ENCODE assay signal across 27 cellular contexts in the genomic region with DNA sequence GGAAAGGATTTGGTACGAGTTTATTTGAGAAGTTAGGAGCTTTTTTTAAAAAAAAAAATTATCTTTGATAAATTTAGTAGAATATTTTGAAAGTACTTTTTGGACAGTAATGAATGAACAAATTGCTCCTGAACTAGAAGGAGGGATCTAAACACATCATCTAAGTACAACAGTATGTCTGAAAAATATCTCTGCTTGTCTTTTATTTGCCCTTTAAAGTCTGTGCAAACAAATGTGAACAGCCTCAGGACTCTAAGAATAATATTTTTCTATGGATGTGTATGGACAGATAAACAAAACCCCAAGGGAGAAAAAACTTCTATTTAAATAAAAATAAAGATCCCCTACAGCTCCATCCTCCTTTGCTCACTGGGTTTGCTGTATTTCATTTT. TPM values are rescaled to one million over a fixed set of nuclear protein-coding genes. Genes with fewer than 3 reads are reported as not detected.
DNase-seq lines count a peak whose midpoint lies in the region; FAIRE-seq and TF ChIP-seq lines count a peak whose summit lies in the region.
"Had no signal": no experiment of that assay in that cellular context is flagged by ENCODE, and none has a peak within 500 bp of the region (broad histone marks: within the 10 kb centered on the region; RNA-seq: fewer than 3 reads in every experiment).

No MANE protein-coding gene starts in this region.

- H3K18ac ChIP-seq in mesenchymal stem cell (ENCODE audit: low read depth in 1 of 2, low read length in 2 of 2): no peak overlapping the region

- peak overlapping the region; percentile 49 for H3K27ac ChIP-seq in 22Rv1
- H3K27ac ChIP-seq in GM23248: peak overlapping the region; percentile 66
- H3K27ac ChIP-seq in VCaP: peak overlapping the region; percentile 100
- no peak overlapping the region for H3K27ac ChIP-seq in mesenchymal stem cell (ENCODE audit: low read length, poor library complexity, severe bottlenecking)
- H3K27ac ChIP-seq: body of pancreas, right lobe of liver, RWPE1, SK-N-MC had no signal

- DNase-seq in GM23248: no peak
- DNase-seq in mesenchymal stem cell: no peak
- DNase-seq in SKM-1 (lab: John Stamatoyannopoulos, UW; ENCODE audit: unreplicated experiment): no peak
- DNase-seq in activated naive CD4-positive, alpha-beta T cell (lab: John Stamatoyannopoulos, UW): no peak
- no peak for DNase-seq in GM19239 (ENCODE audit: insufficient read length, low spot score)
- DNase-seq in NCI-H1436 (lab: John Stamatoyannopoulos, UW): no peak
- DNase-seq: activated CD4-positive, alpha-beta memory T cell treated with anti-CD3 and anti-CD28 coated beads for 36 hours; activated CD4-positive, alpha-beta T cell treated with anti-CD3 and anti-CD28 coated beads for 1 hour; activated CD8-positive, alpha-beta memory T cell treated with anti-CD3 and anti-CD28 coated beads, Interleukin-2, amount 50 U/mL, for 4 hours; activated naive CD4-positive, alpha-beta T cell treated with anti-CD3 and anti-CD28 coated beads for 36 hours; left colon; NCI-H1105; NCI-H187 treated with DMSO at 0.1 percent for 48 hours; NCI-H2171; NCI-H510A; right lobe of liver; stimulated activated CD4-positive, alpha-beta T cell treated with anti-CD3 and anti-CD28 coated beads, Interleukin-2, amount 100 ng/mL, for 48 hours; stomach; T-helper 17 cell had no signal

- H4K20me1 ChIP-seq in GM23248 (ENCODE audit: insufficient read depth): peaks cover 8% of the 10 kb centered on the region; the same call in 1 of the 2 replicates

- H2BK120ac ChIP-seq in mesenchymal stem cell (ENCODE audit: low read depth, low read length): no peak overlapping the region

- WGBS in GM23248 (ENCODE audit: low coverage in 1 of 2, low lambda C conversion rate in 2 of 2, missing lambda C conversion rate in 2 of 2), 2 experiments: 25 to 37% methylated on average over 1 of the region's 1 CpG
- no CpG with 5 or more reads among the region's 1 CpG for WGBS in mesenchymal stem cell

- no peak overlapping the region for H2AK5ac ChIP-seq in mesenchymal stem cell (ENCODE audit: low read length, severe bottlenecking)

- H3K79me2 ChIP-seq in GM23248 (ENCODE audit: insufficient read depth): peaks cover 100% of the 10 kb centered on the region

- no peak for TF ChIP-seq CTCF in 22Rv1 (IDR thresholded peaks at IDR 0.05)
- TF ChIP-seq CTCF in VCaP (conservative IDR thresholded peaks at IDR 0.05): no peak

- in situ Hi-C loops in GM23248 (cut with MboI): no loop called here

- H4K8ac ChIP-seq in mesenchymal stem cell (ENCODE audit: low read length): no peak overlapping the region

- no peaks in the 10 kb centered on the region for H3K36me3 ChIP-seq in GM23248 (ENCODE audit: low read depth)
- H3K36me3 ChIP-seq in mesenchymal stem cell (ENCODE audit: control insufficient read depth in 1 of 2, insufficient read depth in 2 of 2, low read depth in 1 of 2, low read length in 2 of 2): peaks cover 0 to 5% of the 10 kb centered on the region in 2 experiments
- H3K36me3 ChIP-seq: right lobe of liver, stomach, uterus had no signal

- H3K4me2 ChIP-seq in GM23248 (ENCODE audit: unreplicated experiment) (peak overlapping the region; percentile 63), mesenchymal stem cell (ENCODE audit: low read length, poor library complexity, severe bottlenecking) (no peak overlapping the region)

- no peak overlapping the region for H3K4ac ChIP-seq in mesenchymal stem cell (ENCODE audit: low read depth in 1 of 2, low read length in 2 of 2)

- H3K9ac ChIP-seq in GM23248: no peak overlapping the region; the same call in 1 of the 2 replicates
- H3K9ac ChIP-seq in mesenchymal stem cell (ENCODE audit: low read length): peak overlapping the region; percentile 69

- H3K27me3 ChIP-seq in GM23248 (replicated peaks; ENCODE audit: insufficient read depth) (no peaks in the 10 kb centered on the region), mesenchymal stem cell (ENCODE audit: control insufficient read depth in 1 of 2, insufficient read depth in 1 of 2, low read length in 2 of 2) (no peaks in the 10 kb centered on the region)
- H3K27me3 ChIP-seq: body of pancreas, MG63, right lobe of liver, stomach, uterus had no signal

- no peak overlapping the region for H2BK5ac ChIP-seq in mesenchymal stem cell (ENCODE audit: low read depth, low read length, poor library complexity, severe bottlenecking)

- no peak overlapping the region for H4K91ac ChIP-seq in mesenchymal stem cell (ENCODE audit: low read length)

- H3K9me3 ChIP-seq in GM23248 (ENCODE audit: low read depth) (no peaks in the 10 kb centered on the region), mesenchymal stem cell (ENCODE audit: control insufficient read depth, low read length) (no peaks in the 10 kb centered on the region)
- H3K9me3 ChIP-seq: body of pancreas, MG63, right lobe of liver, stomach, uterus had no signal

- H3K79me1 ChIP-seq in mesenchymal stem cell (replicated peaks; ENCODE audit: low read length, poor library complexity, severe bottlenecking): peaks cover 19% of the 10 kb centered on the region

- no peak overlapping the region for H2BK12ac ChIP-seq in mesenchymal stem cell (ENCODE audit: low read length in 2 of 2)

- H3K14ac ChIP-seq in mesenchymal stem cell (ENCODE audit: low read length in 2 of 2): no peak overlapping the region

- FAIRE-seq in GM19239 (lab: Jason Lieb, UNC): no peak
- FAIRE-seq: K562 had no signal

- no peak overlapping the region for H2BK15ac ChIP-seq in mesenchymal stem cell (ENCODE audit: low read depth, poor library complexity, severe bottlenecking)

- no peak overlapping the region for H3K4me3 ChIP-seq in GM23248
- no peak overlapping the region for H3K4me3 ChIP-seq in mesenchymal stem cell (ENCODE audit: insufficient read depth in 1 of 2, low read depth in 1 of 2, low read length in 2 of 2)
- H3K4me3 ChIP-seq: body of pancreas, K562, MG63, right lobe of liver had no signal

- no peaks in the 10 kb centered on the region for H3K9me2 ChIP-seq in GM23248 (ENCODE audit: insufficient read depth)

- H3K4me1 ChIP-seq in GM23248 (ENCODE audit: insufficient read depth): peaks cover 44% of the 10 kb centered on the region
- peaks cover 28% of the 10 kb centered on the region for H3K4me1 ChIP-seq in mesenchymal stem cell (ENCODE audit: control insufficient read depth, insufficient read depth, low read depth, low read length)

- no peak overlapping the region for H3K23ac ChIP-seq in mesenchymal stem cell (ENCODE audit: low read length in 2 of 2)

- peaks cover 56% of the 10 kb centered on the region for H3F3A ChIP-seq in GM23248 (ENCODE audit: insufficient read depth)

- H2AFZ ChIP-seq in GM23248 (no peak overlapping the region), mesenchymal stem cell (ENCODE audit: low read depth, low read length) (no peak overlapping the region)

RNA-seq across cellular contexts. Expression of a gene that starts 19.5 kb away (rescaled TPM):
- 3.2 and 9.3 TPM in 2 replicates for total RNA-seq in GM23248 (2014; rRNA removed; shearing (Covaris generic))
- 1.2 and 1.9 TPM in 2 replicates for polyA plus RNA-seq in GM23248 (2016; fragmentation: Nextera tagmentation; extraction: Ambion mirVana)
- 4.3 TPM for polyA plus RNA-seq in mesenchymal stem cell (2013, experiment 1 of 2)
- polyA plus RNA-seq in mesenchymal stem cell (2013, experiment 2 of 2): 4.7 TPM

RNA-seq across cellular contexts. Expression of a gene that starts 54.2 kb away (rescaled TPM):
- 505 and 529 TPM in 2 replicates for total RNA-seq in GM23248 (2014; rRNA removed; shearing (Covaris generic))
- polyA plus RNA-seq in GM23248 (2016; fragmentation: Nextera tagmentation; extraction: Ambion mirVana): 49.7 and 50.1 TPM in 2 replicates
- 14.1 TPM for polyA plus RNA-seq in mesenchymal stem cell (2013, experiment 1 of 2)
- polyA plus RNA-seq in mesenchymal stem cell (2013, experiment 2 of 2): 16.0 TPM
- total RNA-seq: activated CD4-positive, alpha-beta memory T cell treated with anti-CD3 and anti-CD28 coated beads for 36 hours; activated naive CD4-positive, alpha-beta T cell treated with anti-CD3 and anti-CD28 coated beads for 36 hours; body of pancreas; T-helper 17 cell had no signal
